1 cellular context compared by ENCODE assay signal in genomic region chr1:3645666-3646355, GRCh38.
TF ChIP-seq lines count a peak whose summit lies in the region.

No MANE protein-coding gene starts in this region.

TF ChIP-seq in HepG2, 621 proteins besides CTCF, POLR2A, EP300 and RAD21:
- TF ChIP-seq LRRFIP1 (CRISPR knock-in tag; conservative IDR thresholded peaks at IDR 0.05): no peak
- no peak for TF ChIP-seq KLF16 (CRISPR knock-in tag; IDR thresholded peaks at IDR 0.05)
- TF ChIP-seq ARNT2 (CRISPR knock-in tag; IDR thresholded peaks at IDR 0.05; ENCODE audit: low read depth): no peak
- TF ChIP-seq MTA1 (CRISPR knock-in tag; IDR thresholded peaks at IDR 0.05; ENCODE audit: borderline replicate concordance): no peak
- TF ChIP-seq AHR (CRISPR knock-in tag; IDR thresholded peaks at IDR 0.05): no peak
- TF ChIP-seq ZNF777 (CRISPR knock-in tag; IDR thresholded peaks at IDR 0.05): no peak
- no peak for TF ChIP-seq POGZ (CRISPR knock-in tag; IDR thresholded peaks at IDR 0.05)
- TF ChIP-seq ZBTB40 (IDR thresholded peaks at IDR 0.05): no peak
- TF ChIP-seq ZBTB40 (CRISPR knock-in tag; IDR thresholded peaks at IDR 0.05): no peak
- no peak for TF ChIP-seq ZNF580 (CRISPR knock-in tag; IDR thresholded peaks at IDR 0.05; ENCODE audit: borderline replicate concordance, low read depth)
- TF ChIP-seq ZNF30 (CRISPR knock-in tag; IDR thresholded peaks at IDR 0.05): no peak
- no peak for TF ChIP-seq ZNF274 (CRISPR knock-in tag; IDR thresholded peaks at IDR 0.05)
- no peak for TF ChIP-seq IKZF1 (IDR thresholded peaks at IDR 0.05)
- no peak for TF ChIP-seq ZBTB33 (CRISPR knock-in tag; IDR thresholded peaks at IDR 0.05)
- no peak for TF ChIP-seq ZNF879 (CRISPR knock-in tag; IDR thresholded peaks at IDR 0.05)
- TF ChIP-seq TP53 (CRISPR knock-in tag; conservative IDR thresholded peaks at IDR 0.05): no peak
